ENCODE assay signal across 9 cellular contexts in the genomic region with DNA sequence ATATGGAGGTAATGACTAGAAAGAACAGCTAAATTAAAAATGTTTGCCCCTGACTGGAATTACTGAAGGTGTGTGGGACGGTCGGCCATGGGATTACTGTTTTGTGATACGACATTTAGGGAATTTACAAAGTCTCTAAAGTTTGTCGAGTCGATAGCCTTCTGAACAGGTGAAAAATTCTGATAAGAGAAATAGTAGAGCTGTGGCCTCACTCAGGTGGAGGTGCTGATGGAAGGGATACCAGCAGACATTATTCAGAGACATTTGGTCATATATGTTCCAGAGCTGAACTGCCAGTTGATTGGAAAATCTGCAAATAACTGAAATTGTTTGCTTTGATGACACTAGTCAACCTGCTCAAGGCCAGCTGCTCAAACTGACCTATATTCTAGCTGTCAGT.
"Had no signal": no experiment of that assay in that cellular context is flagged by ENCODE, and none has a peak within 500 bp of the region (broad histone marks: within the 10 kb centered on the region; RNA-seq: fewer than 3 reads in every experiment).

No MANE protein-coding gene starts in this region.

- H3K9ac ChIP-seq: KMS-11 had no signal

- FAIRE-seq: HepG2, HTR-8/SVneo had no signal

- H3K4me3 Mint-ChIP-seq: IgD-negative memory B cell had no signal

- H3K36me3 Mint-ChIP-seq: IgD-negative memory B cell had no signal

- H3K4me2 ChIP-seq: KMS-11 had no signal

- H3K9me3 Mint-ChIP-seq: IgD-negative memory B cell had no signal

- H3K27ac Mint-ChIP-seq: IgD-negative memory B cell had no signal

- DNase-seq: IMR-90, Karpas-422, KBM-7, KG1 had no signal

- H3K4me1 Mint-ChIP-seq: IgD-negative memory B cell had no signal

- H3K27ac ChIP-seq: HL-60, KMS-11 had no signal

- ATAC-seq: HepG2 had no signal
